ENCODE assay signal across 12 cellular contexts in the genomic region with DNA sequence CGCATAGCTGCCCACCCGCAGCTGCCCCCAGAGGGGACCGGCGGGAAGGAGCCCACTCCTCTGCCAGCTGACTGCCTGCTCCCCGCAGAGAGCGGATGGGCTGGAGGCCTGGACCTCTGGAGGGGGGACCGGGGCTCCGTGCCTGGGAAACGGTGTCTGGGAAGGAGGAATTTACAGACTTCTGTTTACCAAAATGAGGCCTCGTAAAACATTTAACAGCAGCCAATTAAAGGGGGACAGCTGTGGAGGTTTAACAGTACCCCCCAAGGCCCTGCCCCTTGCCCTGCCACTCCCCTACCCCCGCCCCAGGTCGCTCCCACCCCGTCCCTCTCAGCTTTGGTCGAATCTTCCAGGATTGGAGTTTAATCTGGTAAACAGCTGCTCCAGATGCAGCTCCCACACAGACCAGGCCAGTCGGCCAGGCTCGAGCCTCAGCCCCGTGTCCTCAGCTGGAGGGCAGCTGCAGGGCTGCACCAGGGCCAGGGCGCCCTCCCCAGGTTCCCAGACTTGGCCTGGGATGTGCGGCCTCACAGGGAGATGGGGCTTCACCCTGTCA. TPM values are rescaled to one million over a fixed set of nuclear protein-coding genes. Genes with fewer than 3 reads are reported as not detected.
A peak's percentile ranks its signal among the peaks of the same experiment; 100 is the strongest.
DNase-seq lines count a peak whose midpoint lies in the region; ATAC-seq and TF ChIP-seq lines count a peak whose summit lies in the region.
"Had no signal": no experiment of that assay in that cellular context is flagged by ENCODE, and none has a peak within 500 bp of the region (broad histone marks: within the 10 kb centered on the region; RNA-seq: fewer than 3 reads in every experiment).

No MANE protein-coding gene starts in this region.

- ATAC-seq in GM21528 (IDR thresholded peaks at IDR 0.05; ENCODE audit: low FRiP score, unreplicated experiment): no peak

- H3K27ac ChIP-seq in A673 (ENCODE audit: low read depth, low read length, poor library complexity, severe bottlenecking) (peak overlapping the region; percentile 23), Peyer's patch (peak overlapping the region in 3 of 4 donors; percentile 55 to 74 (median 70)), left ventricle myocardium inferior (replicated peaks) (peak overlapping the region; percentile 89), rectal smooth muscle tissue (ENCODE audit: low read depth, low read length) (peak overlapping the region; percentile 56)
- H3K27ac ChIP-seq: SJSA1 had no signal

- H3K9ac ChIP-seq in rectal smooth muscle tissue (ENCODE audit: low read length): no peak overlapping the region

- H3K9me3 ChIP-seq in A673 (ENCODE audit: low read depth, low read length, poor library complexity, severe bottlenecking) (no peaks in the 10 kb centered on the region), Peyer's patch (no peaks in the 10 kb centered on the region), left ventricle myocardium inferior (replicated peaks) (no peaks in the 10 kb centered on the region)
- H3K9me3 ChIP-seq: MG63, SJSA1 had no signal

- POLR2A ChIA-PET in A673 (lab: Charles Lee; ENCODE audit: low non-redundant PET): interaction anchor here (0.6 kb wide), 1 partner anchor 41 kb away, joined by 3 read pairs; no protein-coding TSS in a partner anchor

- TF ChIP-seq POLR2A in Peyer's patch (IDR thresholded peaks at IDR 0.05): no peak

- TF ChIP-seq CTCF in A673 (conservative IDR thresholded peaks at IDR 0.05; ENCODE audit: low read depth, low read length) (no peak), Peyer's patch (IDR thresholded peaks at IDR 0.05) (no peak), left ventricle myocardium inferior (IDR thresholded peaks at IDR 0.05; ENCODE audit: borderline replicate concordance) (no peak)

- intact Hi-C loops in A673 (cut with micrococcal nuclease; ENCODE audit: unreplicated experiment): no loop called here
- intact Hi-C loops in left ventricle myocardium inferior (cut with micrococcal nuclease): no loop called here

- no peak overlapping the region for H3K4me3 ChIP-seq in A673 (ENCODE audit: low read depth, low read length, poor library complexity, severe bottlenecking)
- no peak overlapping the region for H3K4me3 ChIP-seq in Peyer's patch
- H3K4me3 ChIP-seq in left ventricle myocardium inferior: no peak overlapping the region
- no peak overlapping the region for H3K4me3 ChIP-seq in rectal smooth muscle tissue (ENCODE audit: low read length)
- H3K4me3 ChIP-seq: MG63, SJSA1 had no signal

- peaks cover 19% of the 10 kb centered on the region for H3K4me1 ChIP-seq in A673 (ENCODE audit: insufficient read depth, low read length, poor library complexity, severe bottlenecking)
- peaks cover 0 to 31% (median 0%) of the 10 kb centered on the region in 4 donors for H3K4me1 ChIP-seq in Peyer's patch
- peaks cover 53% of the 10 kb centered on the region for H3K4me1 ChIP-seq in left ventricle myocardium inferior
- H3K4me1 ChIP-seq in rectal smooth muscle tissue (ENCODE audit: control insufficient read depth, insufficient read depth, low read length): peaks cover 5% of the 10 kb centered on the region

- CTCF ChIA-PET in A673 (lab: Charles Lee): no interaction called here

- no TSS peak for BruUV-seq in A673 (replicated peaks; lab: Mats Ljungman, UMichigan)

- H3K36me3 ChIP-seq in A673 (ENCODE audit: insufficient read depth, low read length, poor library complexity, severe bottlenecking): no peaks in the 10 kb centered on the region
- no peaks in the 10 kb centered on the region for H3K36me3 ChIP-seq in Peyer's patch
- H3K36me3 ChIP-seq in left ventricle myocardium inferior: no peaks in the 10 kb centered on the region
- no peaks in the 10 kb centered on the region for H3K36me3 ChIP-seq in rectal smooth muscle tissue (ENCODE audit: control insufficient read depth, insufficient read depth, low read length)
- H3K36me3 ChIP-seq: SJSA1 had no signal

- H3K27me3 ChIP-seq in A673 (replicated peaks; ENCODE audit: insufficient read depth, low read depth, low read length, poor library complexity): no peaks in the 10 kb centered on the region
- no peaks in the 10 kb centered on the region for H3K27me3 ChIP-seq in Peyer's patch
- no peaks in the 10 kb centered on the region for H3K27me3 ChIP-seq in left ventricle myocardium inferior (ENCODE audit: low read depth)
- H3K27me3 ChIP-seq in rectal smooth muscle tissue (ENCODE audit: control insufficient read depth, insufficient read depth, low read length): no peaks in the 10 kb centered on the region
- H3K27me3 ChIP-seq: MG63, SJSA1 had no signal

- DNase-seq in A673 (ENCODE audit: low spot score): no peak
- DNase-seq in Peyer's patch: no peak
- DNase-seq in left ventricle myocardium inferior: peak; percentile 76
- DNase-seq in hepatic stellate cell (ENCODE audit: low spot score): no peak
- DNase-seq in activated naive CD4-positive, alpha-beta T cell treated with anti-CD3 and anti-CD28 coated beads, Interleukin-2, amount 50 U/mL, for 16 hours: no peak
- DNase-seq in activated naive CD4-positive, alpha-beta T cell (lab: John Stamatoyannopoulos, UW): no peak
- DNase-seq: MG63; NCI-H510A; stimulated activated CD4-positive, alpha-beta T cell treated with anti-CD3 and anti-CD28 coated beads, Interleukin-4, amount 100 ng/mL, for 4 hours had no signal

RNA-seq across cellular contexts. Expression of gene BAHCC1, which starts 41.1 kb away (rescaled TPM):
- total RNA-seq in A673 (2021) (74.2 and 80.6 TPM in 2 replicates), Peyer's patch (10 to 100 TPM; 11.6 to 43.0 (median 23.9) TPM), left ventricle myocardium inferior (7.3 TPM)

Comparison
In these comparisons a context has a peak if more than half of its experiments do, and no peak if none do; other contexts are left out.
1. H3K27ac ChIP-seq: peak in every context shown above with its lines; median percentile 89 in left ventricle myocardium inferior; 70 in Peyer's patch; 56 in rectal smooth muscle tissue; 23 in A673.